8 cellular contexts compared by ENCODE assay signal in the genomic region with DNA sequence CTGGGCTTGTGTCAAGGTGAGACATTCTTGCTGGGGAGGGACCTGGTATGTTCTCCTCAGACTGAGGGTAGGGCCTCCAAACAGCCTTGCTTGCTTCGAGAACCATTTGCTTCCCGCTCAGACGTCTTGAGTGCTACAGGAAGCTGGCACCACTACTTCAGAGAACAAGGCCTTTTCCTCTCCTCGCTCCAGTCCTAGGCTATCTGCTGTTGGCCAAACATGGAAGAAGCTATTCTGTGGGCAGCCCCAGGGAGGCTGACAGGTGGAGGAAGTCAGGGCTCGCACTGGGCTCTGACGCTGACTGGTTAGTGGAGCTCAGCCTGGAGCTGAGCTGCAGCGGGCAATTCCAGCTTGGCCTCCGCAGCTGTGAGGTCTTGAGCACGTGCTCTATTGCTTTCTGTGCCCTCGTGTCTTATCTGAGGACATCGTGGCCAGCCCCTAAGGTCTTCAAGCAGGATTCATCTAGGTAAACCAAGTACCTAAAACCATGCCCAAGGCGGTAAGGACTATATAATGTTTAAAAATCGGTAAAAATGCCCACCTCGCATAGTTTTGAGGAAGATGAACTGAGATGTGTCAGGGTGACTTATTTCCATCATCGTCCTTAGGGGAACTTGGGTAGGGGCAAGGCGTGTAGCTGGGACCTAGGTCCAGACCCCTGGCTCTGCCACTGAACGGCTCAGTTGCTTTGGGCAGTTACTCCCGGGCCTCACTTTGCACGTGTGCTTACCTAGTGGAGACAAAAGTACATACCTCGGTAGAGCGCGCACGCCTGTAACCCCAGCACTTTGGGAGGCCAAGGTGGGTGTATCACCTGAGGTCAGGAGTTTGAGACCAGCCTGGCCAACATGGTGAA. TPM values are rescaled to one million over a fixed set of nuclear protein-coding genes. Genes with fewer than 3 reads are reported as not detected.
DNase-seq lines count a peak whose midpoint lies in the region; ATAC-seq and TF ChIP-seq lines count a peak whose summit lies in the region.

No MANE protein-coding gene starts in this region.

- no peak for ATAC-seq in CD8-positive, alpha-beta T cell
- no peak for ATAC-seq in HG03432 (IDR thresholded peaks at IDR 0.05; ENCODE audit: unreplicated experiment)
- ATAC-seq in HG03439 (IDR thresholded peaks at IDR 0.05; ENCODE audit: unreplicated experiment), result no peak

- no peak overlapping the region for H3K27ac ChIP-seq in CD8-positive, alpha-beta T cell (ENCODE audit: low read depth, low read length)

- no peak for TF ChIP-seq CTCF in CD8-positive, alpha-beta T cell (IDR thresholded peaks at IDR 0.05)
- no peak for TF ChIP-seq CTCF in HFFc6 (IDR thresholded peaks at IDR 0.05)

- CTCF ChIA-PET in CD8-positive, alpha-beta T cell (lab: Charles Lee), result interaction anchor here (0.6 to 9.4 kb wide), 33 partner anchors 12 to 353 kb away, joined by 3 to 170 read pairs (median 5); partner anchors contain the start of genes TAPBPL, VAMP1 and ZNF384
- CTCF ChIA-PET in activated CD4-positive, alpha-beta memory T cell treated with anti-CD3 and anti-CD28 coated beads, Interleukin-2, amount 10 ng/mL, durations not matched to agents 7 days and 5 days (lab: Charles Lee), result interaction anchor here (0.6 to 5.9 kb wide), 21 partner anchors 9 to 248 kb away, joined by 3 to 115 read pairs (median 5); partner anchors contain the start of genes IFFO1, MRPL51, TAPBPL and VAMP1

- peaks cover 42% of the 10 kb centered on the region for H3K4me1 ChIP-seq in CD8-positive, alpha-beta T cell (ENCODE audit: insufficient read depth, low read length)

- H3K27me3 ChIP-seq in CD8-positive, alpha-beta T cell (ENCODE audit: insufficient read depth, low read length), result no peaks in the 10 kb centered on the region

- H3K27me3 Mint-ChIP-seq in CD8-positive, alpha-beta T cell (ENCODE audit: low read depth), result no peaks in the 10 kb centered on the region
- peaks cover 67% of the 10 kb centered on the region for H3K27me3 Mint-ChIP-seq in HFFc6 (ENCODE audit: insufficient read depth)
- H3K27me3 Mint-ChIP-seq in activated CD4-positive, alpha-beta memory T cell treated with anti-CD3 and anti-CD28 coated beads, Interleukin-2, amount 10 ng/mL, durations not matched to agents 7 days and 5 days, result no peaks in the 10 kb centered on the region

- peaks cover 51% of the 10 kb centered on the region for H3K36me3 Mint-ChIP-seq in CD8-positive, alpha-beta T cell
- peaks cover 44% of the 10 kb centered on the region for H3K36me3 Mint-ChIP-seq in HFFc6 (ENCODE audit: low read depth)
- peaks cover 73% of the 10 kb centered on the region for H3K36me3 Mint-ChIP-seq in activated CD4-positive, alpha-beta memory T cell treated with anti-CD3 and anti-CD28 coated beads, Interleukin-2, amount 10 ng/mL, durations not matched to agents 7 days and 5 days (ENCODE audit: low read depth)

- POLR2A ChIA-PET in CD8-positive, alpha-beta T cell (lab: Charles Lee), result interaction anchor here (1.0 to 7.5 kb wide), 11 partner anchors 11 to 204 kb away, joined by 3 to 81 read pairs (median 6); partner anchors contain the start of genes MRPL51, NCAPD2, TAPBPL and VAMP1
- POLR2A ChIA-PET in activated CD4-positive, alpha-beta memory T cell treated with anti-CD3 and anti-CD28 coated beads, Interleukin-2, amount 10 ng/mL, durations not matched to agents 7 days and 5 days (lab: Charles Lee), result interaction anchor here (0.8 to 7.9 kb wide), 23 partner anchors 9 to 314 kb away, joined by 3 to 201 read pairs (median 4); partner anchors contain the start of genes COPS7A, IFFO1, MRPL51 and NOP2

- H3K4me3 Mint-ChIP-seq in CD8-positive, alpha-beta T cell, result no peak overlapping the region
- peak overlapping the region; percentile 95 for H3K4me3 Mint-ChIP-seq in HFFc6
- peak overlapping the region; percentile 17 for H3K4me3 Mint-ChIP-seq in activated CD4-positive, alpha-beta memory T cell treated with anti-CD3 and anti-CD28 coated beads, Interleukin-2, amount 10 ng/mL, durations not matched to agents 7 days and 5 days

- no peak for DNase-seq in CD8-positive, alpha-beta T cell
- DNase-seq in HFFc6 (peak; percentile 60), kidney tubule cell (ENCODE audit: low spot score) (peak; percentile 71), OCI-M2 (lab: John Stamatoyannopoulos, UW; ENCODE audit: unreplicated experiment) (no peak), D341Med (ENCODE audit: low spot score) (no peak)
- no peak for DNase-seq in activated CD4-positive, alpha-beta memory T cell treated with anti-CD3 and anti-CD28 coated beads, Interleukin-2, amount 10 ng/mL, durations not matched to agents 7 days and 5 days

- H3K4me1 Mint-ChIP-seq in CD8-positive, alpha-beta T cell (ENCODE audit: low read depth), result peaks cover 51% of the 10 kb centered on the region
- peaks cover 61% of the 10 kb centered on the region for H3K4me1 Mint-ChIP-seq in HFFc6 (ENCODE audit: low read depth)
- H3K4me1 Mint-ChIP-seq in activated CD4-positive, alpha-beta memory T cell treated with anti-CD3 and anti-CD28 coated beads, Interleukin-2, amount 10 ng/mL, durations not matched to agents 7 days and 5 days, result peaks cover 68% of the 10 kb centered on the region

- H3K9me3 Mint-ChIP-seq in CD8-positive, alpha-beta T cell, result no peaks in the 10 kb centered on the region
- peaks cover 35% of the 10 kb centered on the region for H3K9me3 Mint-ChIP-seq in HFFc6
- no peaks in the 10 kb centered on the region for H3K9me3 Mint-ChIP-seq in activated CD4-positive, alpha-beta memory T cell treated with anti-CD3 and anti-CD28 coated beads, Interleukin-2, amount 10 ng/mL, durations not matched to agents 7 days and 5 days

- peak overlapping the region; percentile 87 for H3K27ac Mint-ChIP-seq in CD8-positive, alpha-beta T cell
- H3K27ac Mint-ChIP-seq in HFFc6, result peak overlapping the region; percentile 100
- H3K27ac Mint-ChIP-seq in activated CD4-positive, alpha-beta memory T cell treated with anti-CD3 and anti-CD28 coated beads, Interleukin-2, amount 10 ng/mL, durations not matched to agents 7 days and 5 days, result peak overlapping the region; percentile 97

- no peak overlapping the region for H3K4me3 ChIP-seq in CD8-positive, alpha-beta T cell (ENCODE audit: low read depth, low read length)

- H3K36me3 ChIP-seq in CD8-positive, alpha-beta T cell (ENCODE audit: insufficient read depth, low read length), result peaks cover 27% of the 10 kb centered on the region

- H3K9me3 ChIP-seq in CD8-positive, alpha-beta T cell (ENCODE audit: low read length), result no peaks in the 10 kb centered on the region

- intact Hi-C loops in CD8-positive, alpha-beta T cell (cut with DNase I, micrococcal nuclease), result loop anchor here (1.0 to 10.0 kb wide), 7 partner anchors 67 to 476 kb away; partner anchors contain the start of genes PTPN6 (in 1 of the 2) and VAMP1 (in 1 of the 2)

RNA-seq across cellular contexts. Expression of gene GAPDH, which starts 4.3 kb away (rescaled TPM):
- total RNA-seq in CD8-positive, alpha-beta T cell, result 100 to 1,000 TPM; 503 to 513 TPM
- total RNA-seq in HFFc6 (2021; fragmentation: NEBNext Ultra II Directional; extraction: Animal tissue kit (Norgen Biotek cat#: 25700)), result 1,000 to 10,000 TPM; 6,263 to 7,539 (median 6,900) TPM
- total RNA-seq in activated CD4-positive, alpha-beta memory T cell treated with anti-CD3 and anti-CD28 coated beads, Interleukin-2, amount 10 ng/mL, durations not matched to agents 7 days and 5 days, result 1,000 to 10,000 TPM; 5,691 to 5,753 TPM

RNA-seq across cellular contexts. Expression of gene IFFO1, which starts 17.2 kb away (rescaled TPM):
- total RNA-seq in CD8-positive, alpha-beta T cell, result 10 to 100 TPM; 16.7 to 18.4 TPM
- 10 to 100 TPM; 25.9 to 35.6 (median 29.2) TPM for total RNA-seq in HFFc6 (2021; fragmentation: NEBNext Ultra II Directional; extraction: Animal tissue kit (Norgen Biotek cat#: 25700))
- total RNA-seq in activated CD4-positive, alpha-beta memory T cell treated with anti-CD3 and anti-CD28 coated beads, Interleukin-2, amount 10 ng/mL, durations not matched to agents 7 days and 5 days, result 10 to 100 TPM; 23.1 to 23.6 TPM

RNA-seq across cellular contexts. Expression of gene NOP2, which starts 29.4 kb away (rescaled TPM):
- total RNA-seq in CD8-positive, alpha-beta T cell, result 10 to 100 TPM; 74.4 to 83.6 TPM
- total RNA-seq in HFFc6 (2021; fragmentation: NEBNext Ultra II Directional; extraction: Animal tissue kit (Norgen Biotek cat#: 25700)), result 10 to 100 TPM; 39.5 to 60.5 (median 42.6) TPM
- total RNA-seq in activated CD4-positive, alpha-beta memory T cell treated with anti-CD3 and anti-CD28 coated beads, Interleukin-2, amount 10 ng/mL, durations not matched to agents 7 days and 5 days, result 10 to 100 TPM; 46.5 to 50.9 TPM

RNA-seq across cellular contexts. Expression of gene NCAPD2, which starts 44.7 kb away (rescaled TPM):
- 10 to 100 TPM; 11.7 to 13.4 TPM for total RNA-seq in CD8-positive, alpha-beta T cell
- 10 to 100 TPM; 42.2 to 75.9 (median 65.4) TPM for total RNA-seq in HFFc6 (2021; fragmentation: NEBNext Ultra II Directional; extraction: Animal tissue kit (Norgen Biotek cat#: 25700))
- 100 to 1,000 TPM; 153 to 156 TPM for total RNA-seq in activated CD4-positive, alpha-beta memory T cell treated with anti-CD3 and anti-CD28 coated beads, Interleukin-2, amount 10 ng/mL, durations not matched to agents 7 days and 5 days

RNA-seq across cellular contexts. Expression of gene MRPL51, which starts 45.6 kb away (rescaled TPM):
- 10 to 100 TPM; 17.4 to 18.4 TPM for total RNA-seq in CD8-positive, alpha-beta T cell
- total RNA-seq in HFFc6 (2021; fragmentation: NEBNext Ultra II Directional; extraction: Animal tissue kit (Norgen Biotek cat#: 25700)), result 100 to 1,000 TPM; 227 to 290 (median 257) TPM
- 100 to 1,000 TPM; 204 to 208 TPM for total RNA-seq in activated CD4-positive, alpha-beta memory T cell treated with anti-CD3 and anti-CD28 coated beads, Interleukin-2, amount 10 ng/mL, durations not matched to agents 7 days and 5 days

Comparison
In these comparisons a context has a peak if more than half of its experiments do, and no peak if none do; other contexts are left out.
1. DNase-seq: peak in HFFc6 (single experiment) and kidney tubule cell (single experiment); none in CD8-positive, alpha-beta T cell (0 of 7), activated CD4-positive, alpha-beta memory T cell treated with anti-CD3 and anti-CD28 coated beads, Interleukin-2, amount 10 ng/mL, durations not matched to agents 7 days and 5 days (single experiment), OCI-M2 (single experiment) and D341Med (single experiment).
2. RNA of gene GAPDH, which starts 4.3 kb away (total RNA-seq): 6,263 to 7,539 TPM in HFFc6 and 5,691 to 5,753 TPM in activated CD4-positive, alpha-beta memory T cell treated with anti-CD3 and anti-CD28 coated beads, Interleukin-2, amount 10 ng/mL, durations not matched to agents 7 days and 5 days; 503 to 513 TPM in CD8-positive, alpha-beta T cell; every median in the first group is over 10 times any median in the second.
3. Peak in every context shown above with its lines, with median percentiles within 50 percentile points of each other: H3K27ac Mint-ChIP-seq.